ENCODE assay signal across 26 cellular contexts in genomic region chr15:25886498-25887140, GRCh38. TPM values are rescaled to one million over a fixed set of nuclear protein-coding genes. Genes with fewer than 3 reads are reported as not detected.
DNase-seq lines count a peak whose midpoint lies in the region; ATAC-seq and TF ChIP-seq lines count a peak whose summit lies in the region.
"Had no signal": no experiment of that assay in that cellular context is flagged by ENCODE, and none has a peak within 500 bp of the region (broad histone marks: within the 10 kb centered on the region; RNA-seq: fewer than 3 reads in every experiment).

No MANE protein-coding gene starts in this region.

- peaks cover 5 to 33% (median 5%) of the 10 kb centered on the region in 3 donors for H3K4me1 ChIP-seq in gastroesophageal sphincter

- H3K9me3 ChIP-seq in gastroesophageal sphincter, result no peaks in the 10 kb centered on the region

- no peak for TF ChIP-seq POLR2A in gastroesophageal sphincter (IDR thresholded peaks at IDR 0.05)

- peak; percentile 60 for ATAC-seq in Right ventricle myocardium superior (ENCODE audit: poor library complexity)
- peak; percentile 58 for ATAC-seq in gastroesophageal sphincter
- ATAC-seq in activated T-cell treated with anti-CD3 and anti-CD28 coated beads, Interleukin-2, amount 50 U/mL, for 4 hours, result no peak
- ATAC-seq: natural killer cell treated with Interleukin-12 subunit alpha and Interleukin-12 subunit beta and Interleukin-15 and Interleukin-18, amount 100 ng/mL, for 72 hours; stimulated activated effector memory CD8-positive, alpha-beta T cell treated with anti-CD3 and anti-CD28 coated beads, Interleukin-12 subunit alpha, Interleukin-12 subunit beta, amount 100 ng/mL, for 72 hours had no signal

- DNase-seq in Right ventricle myocardium superior (peak; percentile 61), cardiac septum (ENCODE audit: low spot score) (no peak), posterior vena cava (ENCODE audit: low spot score) (peak; percentile 88), SK-N-DZ (ENCODE audit: low spot score) (no peak), ureter (ENCODE audit: low spot score) (no peak), H4 (ENCODE audit: low spot score) (no peak)
- no peak for DNase-seq in activated T-cell treated with anti-CD3 and anti-CD28 coated beads, Interleukin-2, amount 50 U/mL, for 4 hours
- DNase-seq: activated CD4-positive, alpha-beta memory T cell treated with anti-CD3 and anti-CD28 coated beads, Interleukin-2, amount 10 ng/mL, durations not matched to agents 7 days and 5 days; activated gamma-delta T cell; amygdala; cerebellar nuclear complex; COR-L47; DMS79 treated with DMSO at 0.1 percent for 48 hours; GM23248; kidney; NCI-H1105 treated with DMSO at 0.1 percent for 48 hours; NCI-H2081; NCI-H345; stimulated activated CD4-positive, alpha-beta T cell treated with anti-CD3 and anti-CD28 coated beads, Interleukin-1b, Interleukin-23, amount 100 ng/mL, for 48 hours; T1000 had no signal

- intact Hi-C loops in Right ventricle myocardium superior (cut with DNase I) (no loop called here), cardiac septum (cut with DNase I) (no loop called here), posterior vena cava (cut with DNase I) (no loop called here)

- H3K27me3 Mint-ChIP-seq in activated T-cell treated with anti-CD3 and anti-CD28 coated beads, Interleukin-2, amount 50 U/mL, for 4 hours (ENCODE audit: low read depth), result no peaks in the 10 kb centered on the region

- H3K4me3 Mint-ChIP-seq in activated T-cell treated with anti-CD3 and anti-CD28 coated beads, Interleukin-2, amount 50 U/mL, for 4 hours, result no peak overlapping the region
- H3K4me3 Mint-ChIP-seq: activated CD4-positive, alpha-beta memory T cell treated with anti-CD3 and anti-CD28 coated beads, Interleukin-2, amount 10 ng/mL, durations not matched to agents 7 days and 5 days; B cell; natural killer cell treated with Interleukin-12 subunit alpha and Interleukin-12 subunit beta and Interleukin-15 and Interleukin-18, amount 100 ng/mL, for 72 hours; stimulated activated effector memory CD8-positive, alpha-beta T cell treated with anti-CD3 and anti-CD28 coated beads, Interleukin-12 subunit alpha, Interleukin-12 subunit beta, amount 100 ng/mL, for 72 hours had no signal

- TF ChIP-seq CTCF in gastroesophageal sphincter (IDR thresholded peaks at IDR 0.05), result no peak

- H3K4me1 Mint-ChIP-seq in activated T-cell treated with anti-CD3 and anti-CD28 coated beads, Interleukin-2, amount 50 U/mL, for 4 hours (ENCODE audit: low read depth), result no peaks in the 10 kb centered on the region
- H3K4me1 Mint-ChIP-seq: activated CD4-positive, alpha-beta memory T cell treated with anti-CD3 and anti-CD28 coated beads, Interleukin-2, amount 10 ng/mL, durations not matched to agents 7 days and 5 days; B cell; stimulated activated effector memory CD8-positive, alpha-beta T cell treated with anti-CD3 and anti-CD28 coated beads, Interleukin-12 subunit alpha, Interleukin-12 subunit beta, amount 100 ng/mL, for 72 hours had no signal

- H3K27me3 ChIP-seq in gastroesophageal sphincter, result no peaks in the 10 kb centered on the region

- no peak overlapping the region for H3K4me3 ChIP-seq in gastroesophageal sphincter
- H3K4me3 ChIP-seq: GM23248, skin epidermis had no signal

- no peaks in the 10 kb centered on the region for H3K36me3 Mint-ChIP-seq in activated T-cell treated with anti-CD3 and anti-CD28 coated beads, Interleukin-2, amount 50 U/mL, for 4 hours (ENCODE audit: insufficient read depth)
- H3K36me3 Mint-ChIP-seq: natural killer cell treated with Interleukin-12 subunit alpha and Interleukin-12 subunit beta and Interleukin-15 and Interleukin-18, amount 100 ng/mL, for 72 hours; stimulated activated effector memory CD8-positive, alpha-beta T cell treated with anti-CD3 and anti-CD28 coated beads, Interleukin-12 subunit alpha, Interleukin-12 subunit beta, amount 100 ng/mL, for 72 hours had no signal

- no peaks in the 10 kb centered on the region for H3K36me3 ChIP-seq in gastroesophageal sphincter

- no peak for TF ChIP-seq EP300 in gastroesophageal sphincter (IDR thresholded peaks at IDR 0.05)

- H3K27ac ChIP-seq in gastroesophageal sphincter, result peak overlapping the region in 2 of 4 donors; percentile 30 to 63
- H3K27ac ChIP-seq: GM23248, skin epidermis had no signal

- WGBS in gastroesophageal sphincter (ENCODE audit: low coverage in 1 of 2), 2 donors, result 18 to 57% methylated on average over 3 to 6 of the region's 7 CpGs

- no peaks in the 10 kb centered on the region for H3K9me3 Mint-ChIP-seq in activated T-cell treated with anti-CD3 and anti-CD28 coated beads, Interleukin-2, amount 50 U/mL, for 4 hours
- H3K9me3 Mint-ChIP-seq: activated CD4-positive, alpha-beta memory T cell treated with anti-CD3 and anti-CD28 coated beads, Interleukin-2, amount 10 ng/mL, durations not matched to agents 7 days and 5 days; natural killer cell treated with Interleukin-12 subunit alpha and Interleukin-12 subunit beta and Interleukin-15 and Interleukin-18, amount 100 ng/mL, for 72 hours; stimulated activated effector memory CD8-positive, alpha-beta T cell treated with anti-CD3 and anti-CD28 coated beads, Interleukin-12 subunit alpha, Interleukin-12 subunit beta, amount 100 ng/mL, for 72 hours had no signal

RNA-seq across cellular contexts. Expression of gene ATP10A, which starts 23.5 kb away (rescaled TPM):
- total RNA-seq in Right ventricle myocardium superior (0.75 TPM), cardiac septum (0.94 TPM), gastroesophageal sphincter (10 to 100 TPM; 22.9 to 41.8 (median 24.6) TPM), posterior vena cava (10 to 100 TPM; 18.7 to 21.5 TPM), ureter (10.6 TPM)
- polyA plus RNA-seq in SK-N-DZ (2014; cell fraction: cytosol; rRNA removed), result not detected in 2 replicates
- not detected in 2 replicates for polyA plus RNA-seq in SK-N-DZ (2014; cell fraction: nucleus; rRNA removed)
- total RNA-seq in activated T-cell treated with anti-CD3 and anti-CD28 coated beads, Interleukin-2, amount 50 U/mL, for 4 hours, result 10 to 100 TPM; 27.0 to 31.6 (median 31.3) TPM
- 1.3 and 2.4 TPM in 2 replicates for total RNA-seq in H4 (2014; rRNA removed; shearing (Covaris generic))
- total RNA-seq: A172 had no signal

Comparison
In these comparisons a context has a peak if more than half of its experiments do, and no peak if none do; other contexts are left out.
1. DNase-seq: peak in Right ventricle myocardium superior (single experiment) and posterior vena cava (single experiment); none in cardiac septum (single experiment), SK-N-DZ (single experiment), ureter (single experiment), activated T-cell treated with anti-CD3 and anti-CD28 coated beads, Interleukin-2, amount 50 U/mL, for 4 hours (single experiment) and H4 (single experiment).
2. ATAC-seq: peak in Right ventricle myocardium superior (single experiment) and gastroesophageal sphincter (single experiment); none in activated T-cell treated with anti-CD3 and anti-CD28 coated beads, Interleukin-2, amount 50 U/mL, for 4 hours (0 of 2).